In genomic region chr1:47808612-47809011, GRCh38 we compare ENCODE assay signal across 14 cellular contexts.
A peak's percentile ranks its signal among the peaks of the same experiment; 100 is the strongest.
DNase-seq lines count a peak whose midpoint lies in the region; ATAC-seq, FAIRE-seq and TF ChIP-seq lines count a peak whose summit lies in the region.
"Had no signal": no experiment of that assay in that cellular context is flagged by ENCODE, and none has a peak within 500 bp of the region (broad histone marks: within the 10 kb centered on the region; RNA-seq: fewer than 3 reads in every experiment).

No MANE protein-coding gene starts in this region.

- POLR2A ChIA-PET in HepG2 (lab: Yijun Ruan, JAX): no interaction called here

- H3K4me1 ChIP-seq in HepG2 (ENCODE audit: insufficient read depth, low read length) (peaks cover 45% of the 10 kb centered on the region), right lobe of liver (no peaks in the 10 kb centered on the region), colonic mucosa (no peaks in the 10 kb centered on the region), keratinocyte (ENCODE audit: control insufficient read depth, extremely low read depth, insufficient read depth, low read length) (peaks cover 15% of the 10 kb centered on the region)

- H2AFZ ChIP-seq in HepG2 (ENCODE audit: low read length) (no peak overlapping the region), keratinocyte (ENCODE audit: control insufficient read depth, low read length) (no peak overlapping the region)
- H2AFZ ChIP-seq: GM23248 had no signal

- no peaks in the 10 kb centered on the region for H3K9me1 ChIP-seq in keratinocyte (ENCODE audit: control insufficient read depth, extremely low read depth, insufficient read depth, low read length)

- ATAC-seq in HepG2: no peak
- no peak for ATAC-seq in right lobe of liver

- H3K4me2 ChIP-seq in HepG2 (ENCODE audit: low read depth, low read length) (peak overlapping the region; percentile 52), keratinocyte (ENCODE audit: control insufficient read depth, extremely low read depth, insufficient read depth, low read depth, low read length) (no peak overlapping the region)
- H3K4me2 ChIP-seq: BLaER1 treated with 17β-estradiol and CSF1 and Interleukin-3, amounts not matched to agents 10 nM and 100 nM had no signal

- no peak for TF ChIP-seq CTCF in HepG2 (CRISPR knock-in tag; IDR thresholded peaks at IDR 0.05)
- no peak for TF ChIP-seq CTCF in right lobe of liver (IDR thresholded peaks at IDR 0.05)
- no peak for TF ChIP-seq CTCF in colonic mucosa (IDR thresholded peaks at IDR 0.05)
- TF ChIP-seq CTCF in keratinocyte (optimal IDR thresholded peaks at IDR 0.05 in 1 of 3, IDR thresholded peaks at IDR 0.05 in 1 of 3, conservative IDR thresholded peaks at IDR 0.05 in 1 of 3; ENCODE audit: extremely low read depth in 1 of 3, insufficient read depth in 2 of 3, low read length in 3 of 3): no peak

- no TSS peak for BruUV-seq in HepG2 (replicated peaks; lab: Mats Ljungman, UMichigan)

- dilution Hi-C loops in keratinocyte (cut with MboI; ENCODE audit: extremely low pct_ligation_motif_present, low sequenced_read_pairs): no loop called here

- TF ChIP-seq POLR2A in HepG2 (IDR thresholded peaks at IDR 0.05; ENCODE audit: insufficient read depth in 1 of 2, low read depth in 2 of 2, low read length in 2 of 2) (no peak), right lobe of liver (IDR thresholded peaks at IDR 0.05) (no peak)

- no peaks in the 10 kb centered on the region for H3K79me2 ChIP-seq in HepG2 (ENCODE audit: insufficient read depth, low read length)
- no peaks in the 10 kb centered on the region for H3K79me2 ChIP-seq in keratinocyte (ENCODE audit: control insufficient read depth, insufficient read depth, low read length)

- WGBS in HepG2 (ENCODE audit: low lambda C conversion rate): 12% methylated on average over 2 of the region's 2 CpGs
- 80% methylated on average over 1 of the region's 2 CpGs for WGBS in right lobe of liver (ENCODE audit: insufficient coverage, low coverage, low lambda C conversion rate, missing lambda C conversion rate)

- FAIRE-seq in HepG2 (lab: Jason Lieb, UNC) (no peak), keratinocyte (lab: Jason Lieb, UNC) (peak; percentile 44)
- FAIRE-seq: GM18507 had no signal

- H3K9ac ChIP-seq in HepG2 (ENCODE audit: insufficient read depth, low read depth, low read length) (no peak overlapping the region), colonic mucosa (ENCODE audit: low read depth in 2 of 2, low read length in 2 of 2) (no peak overlapping the region), keratinocyte (ENCODE audit: control insufficient read depth, extremely low read depth, insufficient read depth, low read length) (no peak overlapping the region)
- H3K9ac ChIP-seq: BLaER1 treated with 17β-estradiol and CSF1 and Interleukin-3, amounts not matched to agents 10 nM and 100 nM; GM23248 had no signal

- H4K20me1 ChIP-seq in HepG2 (ENCODE audit: insufficient read depth, low read length) (no peaks in the 10 kb centered on the region), keratinocyte (ENCODE audit: control insufficient read depth, extremely low read depth, insufficient read depth, low read length) (no peaks in the 10 kb centered on the region)
- H4K20me1 ChIP-seq: BLaER1 treated with 17β-estradiol and CSF1 and Interleukin-3, amounts not matched to agents 10 nM and 100 nM had no signal

- CTCF ChIA-PET in HepG2 (lab: Yijun Ruan, JAX; ENCODE audit: low intra/inter-chr PET ratio, low total read pairs): no interaction called here

- H3K27ac ChIP-seq in HepG2 (ENCODE audit: extremely low read length, insufficient read depth, low read length) (no peak overlapping the region), right lobe of liver (no peak overlapping the region), colonic mucosa (peak overlapping the region; percentile 11), keratinocyte (ENCODE audit: control insufficient read depth, insufficient read depth, low read length) (no peak overlapping the region)
- H3K27ac ChIP-seq: BLaER1 treated with 17β-estradiol and CSF1 and Interleukin-3, amounts not matched to agents 10 nM and 100 nM; GM23248 had no signal

- in situ Hi-C loops in HepG2 (cut with HindIII; ENCODE audit: extremely low pct_ligation_motif_present, low pct_unique_long_range_greater_than_20kb): no loop called here

- no peak overlapping the region; a peak in 1 of 6 replicates for H3K4me3 ChIP-seq in HepG2 (replicated peaks in 1 of 3; ENCODE audit: insufficient read depth in 1 of 3, low read depth in 2 of 3, low read length in 3 of 3)
- no peak overlapping the region for H3K4me3 ChIP-seq in right lobe of liver
- no peak overlapping the region for H3K4me3 ChIP-seq in colonic mucosa
- H3K4me3 ChIP-seq in keratinocyte (ENCODE audit: control insufficient read depth in 2 of 3, extremely low read depth in 1 of 3, insufficient read depth in 2 of 3, low read depth in 1 of 3, low read length in 3 of 3): no peak overlapping the region
- H3K4me3 ChIP-seq: BLaER1 treated with 17β-estradiol and CSF1 and Interleukin-3, amounts not matched to agents 10 nM and 100 nM; GM23248 had no signal

- TF ChIP-seq RAD21 in HepG2 (CRISPR knock-in tag; IDR thresholded peaks at IDR 0.05): no peak

- TF ChIP-seq EP300 in HepG2 (IDR thresholded peaks at IDR 0.05; ENCODE audit: low read depth in 2 of 2, low read length in 2 of 2): no peak
- no peak for TF ChIP-seq EP300 in HepG2 (CRISPR knock-in tag; IDR thresholded peaks at IDR 0.05; ENCODE audit: borderline replicate concordance)

- DNase-seq in HepG2 (ENCODE audit: low spot score) (no peak), right lobe of liver (no peak), colonic mucosa (no peak), keratinocyte (ENCODE audit: low read depth, low spot score) (no peak), posterior vena cava (ENCODE audit: low spot score) (no peak), SKM-1 (lab: John Stamatoyannopoulos, UW; ENCODE audit: unreplicated experiment) (no peak), SIG-M5 (lab: John Stamatoyannopoulos, UW) (no peak)
- DNase-seq: ACHN; CD4-positive, CD25-positive, alpha-beta regulatory T cell; GF-D8; GM23248; H7 had no signal

- intact Hi-C loops in HepG2 (cut with micrococcal nuclease; ENCODE audit: unreplicated experiment): no loop called here
- intact Hi-C loops in right lobe of liver (cut with DNase I): no loop called here
- intact Hi-C loops in colonic mucosa (cut with DNase I): no loop called here
- intact Hi-C loops in posterior vena cava (cut with DNase I): no loop called here

- no peaks in the 10 kb centered on the region for H3K9me3 ChIP-seq in HepG2 (ENCODE audit: low read length)
- no peaks in the 10 kb centered on the region for H3K9me3 ChIP-seq in right lobe of liver
- no peaks in the 10 kb centered on the region for H3K9me3 ChIP-seq in colonic mucosa
- H3K9me3 ChIP-seq in keratinocyte (ENCODE audit: control insufficient read depth, low read depth, low read length): no peaks in the 10 kb centered on the region
- H3K9me3 ChIP-seq: BLaER1 treated with 17β-estradiol and CSF1 and Interleukin-3, amounts not matched to agents 10 nM and 100 nM had no signal

- H3K36me3 ChIP-seq in HepG2 (replicated peaks in 1 of 2; ENCODE audit: control insufficient read depth in 1 of 2, insufficient read depth in 2 of 2, low read length in 2 of 2): no peaks in the 10 kb centered on the region
- no peaks in the 10 kb centered on the region for H3K36me3 ChIP-seq in right lobe of liver
- H3K36me3 ChIP-seq in colonic mucosa: no peaks in the 10 kb centered on the region
- no peaks in the 10 kb centered on the region for H3K36me3 ChIP-seq in keratinocyte (ENCODE audit: control insufficient read depth in 2 of 2, extremely low read depth in 1 of 2, insufficient read depth in 2 of 2, low read length in 2 of 2)
- H3K36me3 ChIP-seq: BLaER1 treated with 17β-estradiol and CSF1 and Interleukin-3, amounts not matched to agents 10 nM and 100 nM had no signal

- H3K27me3 ChIP-seq in HepG2 (ENCODE audit: control insufficient read depth in 1 of 2, insufficient read depth in 2 of 2, low read length in 2 of 2) (no peaks in the 10 kb centered on the region; a peak in 1 of 5 replicates), right lobe of liver (no peaks in the 10 kb centered on the region), colonic mucosa (no peaks in the 10 kb centered on the region), keratinocyte (ENCODE audit: control insufficient read depth, extremely low read depth, insufficient read depth, low read length) (no peaks in the 10 kb centered on the region)
- H3K27me3 ChIP-seq: BLaER1 treated with 17β-estradiol and CSF1 and Interleukin-3, amounts not matched to agents 10 nM and 100 nM had no signal

TF ChIP-seq in HepG2, 621 proteins besides CTCF, POLR2A, EP300 and RAD21 (continues in another document):
- TF ChIP-seq MEIS1 (CRISPR knock-in tag; IDR thresholded peaks at IDR 0.05; ENCODE audit: borderline replicate concordance) (0 out of 2 replicates have a peak, but pooled peaks have one; percentile 21), ZNF615 (CRISPR knock-in tag; IDR thresholded peaks at IDR 0.05; ENCODE audit: borderline replicate concordance) (no peak)
- TF ChIP-seq, protein P1, sequence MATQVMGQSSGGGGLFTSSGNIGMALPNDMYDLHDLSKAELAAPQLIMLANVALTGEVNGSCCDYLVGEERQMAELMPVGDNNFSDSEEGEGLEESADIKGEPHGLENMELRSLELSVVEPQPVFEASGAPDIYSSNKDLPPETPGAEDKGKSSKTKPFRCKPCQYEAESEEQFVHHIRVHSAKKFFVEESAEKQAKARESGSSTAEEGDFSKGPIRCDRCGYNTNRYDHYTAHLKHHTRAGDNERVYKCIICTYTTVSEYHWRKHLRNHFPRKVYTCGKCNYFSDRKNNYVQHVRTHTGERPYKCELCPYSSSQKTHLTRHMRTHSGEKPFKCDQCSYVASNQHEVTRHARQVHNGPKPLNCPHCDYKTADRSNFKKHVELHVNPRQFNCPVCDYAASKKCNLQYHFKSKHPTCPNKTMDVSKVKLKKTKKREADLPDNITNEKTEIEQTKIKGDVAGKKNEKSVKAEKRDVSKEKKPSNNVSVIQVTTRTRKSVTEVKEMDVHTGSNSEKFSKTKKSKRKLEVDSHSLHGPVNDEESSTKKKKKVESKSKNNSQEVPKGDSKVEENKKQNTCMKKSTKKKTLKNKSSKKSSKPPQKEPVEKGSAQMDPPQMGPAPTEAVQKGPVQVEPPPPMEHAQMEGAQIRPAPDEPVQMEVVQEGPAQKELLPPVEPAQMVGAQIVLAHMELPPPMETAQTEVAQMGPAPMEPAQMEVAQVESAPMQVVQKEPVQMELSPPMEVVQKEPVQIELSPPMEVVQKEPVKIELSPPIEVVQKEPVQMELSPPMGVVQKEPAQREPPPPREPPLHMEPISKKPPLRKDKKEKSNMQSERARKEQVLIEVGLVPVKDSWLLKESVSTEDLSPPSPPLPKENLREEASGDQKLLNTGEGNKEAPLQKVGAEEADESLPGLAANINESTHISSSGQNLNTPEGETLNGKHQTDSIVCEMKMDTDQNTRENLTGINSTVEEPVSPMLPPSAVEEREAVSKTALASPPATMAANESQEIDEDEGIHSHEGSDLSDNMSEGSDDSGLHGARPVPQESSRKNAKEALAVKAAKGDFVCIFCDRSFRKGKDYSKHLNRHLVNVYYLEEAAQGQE (IDR thresholded peaks at IDR 0.05; ENCODE audit: borderline replicate concordance in 1 of 2, low read depth in 1 of 2, low read length in 2 of 2): peak; percentile 22 to 87
